ENCODE assay signal across 8 cellular contexts in genomic region chr17:68101992-68102758, GRCh38.
DNase-seq lines count a peak whose midpoint lies in the region; ATAC-seq and TF ChIP-seq lines count a peak whose summit lies in the region.

No MANE protein-coding gene starts in this region.

- H3K27me3 ChIP-seq in A673 (replicated peaks; ENCODE audit: insufficient read depth, low read depth, low read length, poor library complexity) (no peaks in the 10 kb centered on the region), duodenal mucosa (ENCODE audit: control insufficient read depth in 1 of 2, insufficient read depth in 2 of 2, low read length in 2 of 2) (no peaks in the 10 kb centered on the region), thyroid gland (no peaks in the 10 kb centered on the region)

- peak overlapping the region; percentile 83 for H3K27ac ChIP-seq in A673 (ENCODE audit: low read depth, low read length, poor library complexity, severe bottlenecking)
- H3K27ac ChIP-seq in VCaP = peak overlapping the region; percentile 80
- peak overlapping the region; percentile 73 for H3K27ac ChIP-seq in duodenal mucosa (ENCODE audit: low read depth, low read length)
- H3K27ac ChIP-seq in mesodermal cell (ENCODE audit: low read depth, low read length, severe bottlenecking) = peak overlapping the region; percentile 41
- H3K27ac ChIP-seq in thyroid gland = peak overlapping the region; percentile 84 to 92 (median 89)

- WGBS in mesodermal cell (ENCODE audit: insufficient coverage in 2 of 2), 2 experiments = 1 to 11% methylated on average over 17 to 18 of the region's 41 CpGs
- WGBS in thyroid gland, 2 donors = 2% methylated on average over 27 to 31 of the region's 41 CpGs

- CTCF ChIA-PET in A673 (lab: Charles Lee) = no interaction called here

- H3K36me3 ChIP-seq in A673 (ENCODE audit: insufficient read depth, low read length, poor library complexity, severe bottlenecking) (no peaks in the 10 kb centered on the region), duodenal mucosa (ENCODE audit: control insufficient read depth in 1 of 2, insufficient read depth in 2 of 2, low read length in 2 of 2) (no peaks in the 10 kb centered on the region), mesodermal cell (ENCODE audit: control insufficient read depth, insufficient read depth, low read length) (no peaks in the 10 kb centered on the region), thyroid gland (no peaks in the 10 kb centered on the region)

- H3K4me3 ChIP-seq in A673 (ENCODE audit: low read depth, low read length, poor library complexity, severe bottlenecking) (peak overlapping the region; percentile 88), duodenal mucosa (ENCODE audit: low read depth in 1 of 2, low read length in 2 of 2) (peak overlapping the region; percentile 76 to 80), mesodermal cell (ENCODE audit: extremely low read depth, insufficient read depth, low read length, poor library complexity, severe bottlenecking) (peak overlapping the region; percentile 64), thyroid gland (replicated peaks in 1 of 3) (peak overlapping the region; percentile 63 to 94 (median 88))

- H3K4me1 ChIP-seq in A673 (ENCODE audit: insufficient read depth, low read length, poor library complexity, severe bottlenecking) (peaks cover 4% of the 10 kb centered on the region), duodenal mucosa (ENCODE audit: control insufficient read depth in 1 of 2, insufficient read depth in 2 of 2, low read length in 2 of 2) (peaks cover 16 to 18% of the 10 kb centered on the region in 2 donors), mesodermal cell (ENCODE audit: control insufficient read depth, insufficient read depth, low read length, poor library complexity, severe bottlenecking) (peaks cover under 1% of the 10 kb centered on the region), thyroid gland (peaks cover 20 to 22% of the 10 kb centered on the region in 2 donors)

- BruUV-seq in A673 (replicated peaks; lab: Mats Ljungman, UMichigan) = no TSS peak

- peak in 1 of 2 donors; percentile 23 for TF ChIP-seq POLR2A in thyroid gland (IDR thresholded peaks at IDR 0.05)

- H3K9ac ChIP-seq in duodenal mucosa (ENCODE audit: low read depth in 1 of 2, low read length in 2 of 2) = peak overlapping the region; percentile 73 to 77

- POLR2A ChIA-PET in A673 (lab: Charles Lee; ENCODE audit: low non-redundant PET) = no interaction called here

- ATAC-seq in GM21381 (IDR thresholded peaks at IDR 0.05; ENCODE audit: unreplicated experiment) = peak; percentile 26
- ATAC-seq in GM21447 (IDR thresholded peaks at IDR 0.05; ENCODE audit: unreplicated experiment) = no peak
- ATAC-seq in GM21619 (IDR thresholded peaks at IDR 0.05; ENCODE audit: unreplicated experiment) = no peak

- H3K9me3 ChIP-seq in A673 (ENCODE audit: low read depth, low read length, poor library complexity, severe bottlenecking) (no peaks in the 10 kb centered on the region), duodenal mucosa (ENCODE audit: control insufficient read depth in 1 of 2, low read length in 2 of 2) (no peaks in the 10 kb centered on the region), mesodermal cell (ENCODE audit: control insufficient read depth, low read length) (no peaks in the 10 kb centered on the region), thyroid gland (no peaks in the 10 kb centered on the region)

- intact Hi-C loops in A673 (cut with micrococcal nuclease; ENCODE audit: unreplicated experiment) = no loop called here
- intact Hi-C loops in thyroid gland (cut with DNase I) = no loop called here

- DNase-seq in A673 (ENCODE audit: low spot score) (no peak), thyroid gland (peak; percentile 47 to 49)

- TF ChIP-seq CTCF in A673 (conservative IDR thresholded peaks at IDR 0.05; ENCODE audit: low read depth, low read length) (no peak), VCaP (conservative IDR thresholded peaks at IDR 0.05) (no peak), thyroid gland (IDR thresholded peaks at IDR 0.05) (no peak)
